9 cellular contexts compared by ENCODE assay signal in genomic region chr18:58682429-58683069, GRCh38. TPM values are rescaled to one million over a fixed set of nuclear protein-coding genes. Genes with fewer than 3 reads are reported as not detected.
DNase-seq lines count a peak whose midpoint lies in the region; ATAC-seq lines count a peak whose summit lies in the region.
"Had no signal": no experiment of that assay in that cellular context is flagged by ENCODE, and none has a peak within 500 bp of the region (broad histone marks: within the 10 kb centered on the region; RNA-seq: fewer than 3 reads in every experiment).

No MANE protein-coding gene starts in this region.

- H3K4me3 Mint-ChIP-seq in activated naive CD8-positive, alpha-beta T cell = no peak overlapping the region
- no peak overlapping the region for H3K4me3 Mint-ChIP-seq in activated naive CD8-positive, alpha-beta T cell treated with anti-CD3 and anti-CD28 coated beads, Interleukin-2, amount 50 U/mL, for 24 hours

- H3K9ac ChIP-seq in adipocyte (ENCODE audit: low read length) (no peak overlapping the region), iPS-15b (ENCODE audit: low read depth, low read length) (peak overlapping the region; percentile 49)
- H3K9ac ChIP-seq: KMS-11 had no signal

- peaks cover 68% of the 10 kb centered on the region for H3K4me1 Mint-ChIP-seq in activated naive CD8-positive, alpha-beta T cell (ENCODE audit: low read depth)
- peaks cover 57% of the 10 kb centered on the region for H3K4me1 Mint-ChIP-seq in activated naive CD8-positive, alpha-beta T cell treated with anti-CD3 and anti-CD28 coated beads, Interleukin-2, amount 50 U/mL, for 24 hours

- peaks cover 24% of the 10 kb centered on the region for H3K36me3 ChIP-seq in adipocyte (ENCODE audit: control insufficient read depth, insufficient read depth, low read length, severe bottlenecking)
- no peaks in the 10 kb centered on the region for H3K36me3 ChIP-seq in iPS-15b (ENCODE audit: control insufficient read depth, insufficient read depth, low read length)

- H3K27ac Mint-ChIP-seq in activated naive CD8-positive, alpha-beta T cell = peak overlapping the region; percentile 70
- no peak overlapping the region for H3K27ac Mint-ChIP-seq in activated naive CD8-positive, alpha-beta T cell treated with anti-CD3 and anti-CD28 coated beads, Interleukin-2, amount 50 U/mL, for 24 hours

- H3K4me1 ChIP-seq in adipocyte (ENCODE audit: control insufficient read depth, insufficient read depth, low read length) = peaks cover 5% of the 10 kb centered on the region
- H3K4me1 ChIP-seq in iPS-15b (ENCODE audit: control insufficient read depth, insufficient read depth, low read length) = no peaks in the 10 kb centered on the region

- peaks cover 13% of the 10 kb centered on the region for H3K36me3 Mint-ChIP-seq in activated naive CD8-positive, alpha-beta T cell
- peaks cover 48% of the 10 kb centered on the region for H3K36me3 Mint-ChIP-seq in activated naive CD8-positive, alpha-beta T cell treated with anti-CD3 and anti-CD28 coated beads, Interleukin-2, amount 50 U/mL, for 24 hours (ENCODE audit: low read depth)

- no peak for DNase-seq in activated naive CD8-positive, alpha-beta T cell treated with anti-CD3 and anti-CD28 coated beads, Interleukin-2, amount 50 U/mL, for 24 hours
- DNase-seq in adipocyte (ENCODE audit: low read depth) (peak; percentile 74), ureter (ENCODE audit: low spot score) (peak; percentile 71), AML-193 (lab: John Stamatoyannopoulos, UW) (no peak), SW480 (ENCODE audit: low spot score) (no peak)

- no peaks in the 10 kb centered on the region for H3K27me3 Mint-ChIP-seq in activated naive CD8-positive, alpha-beta T cell
- no peaks in the 10 kb centered on the region for H3K27me3 Mint-ChIP-seq in activated naive CD8-positive, alpha-beta T cell treated with anti-CD3 and anti-CD28 coated beads, Interleukin-2, amount 50 U/mL, for 24 hours

- H3K9me3 ChIP-seq in adipocyte (ENCODE audit: control insufficient read depth, low read length) (no peaks in the 10 kb centered on the region), iPS-15b (ENCODE audit: control insufficient read depth, insufficient read depth, low read length) (no peaks in the 10 kb centered on the region)

- no peaks in the 10 kb centered on the region for H3K9me3 Mint-ChIP-seq in activated naive CD8-positive, alpha-beta T cell (ENCODE audit: low read depth)
- no peaks in the 10 kb centered on the region for H3K9me3 Mint-ChIP-seq in activated naive CD8-positive, alpha-beta T cell treated with anti-CD3 and anti-CD28 coated beads, Interleukin-2, amount 50 U/mL, for 24 hours

- H3K27me3 ChIP-seq in adipocyte (replicated peaks; ENCODE audit: control insufficient read depth, insufficient read depth, low read length) (no peaks in the 10 kb centered on the region), iPS-15b (ENCODE audit: control insufficient read depth, insufficient read depth, low read length) (no peaks in the 10 kb centered on the region)

- H3K4me3 ChIP-seq in adipocyte (ENCODE audit: low read length) (no peak overlapping the region), iPS-15b (ENCODE audit: low read depth, low read length) (no peak overlapping the region)

- no peak for ATAC-seq in activated naive CD8-positive, alpha-beta T cell treated with anti-CD3 and anti-CD28 coated beads, Interleukin-2, amount 50 U/mL, for 24 hours
- ATAC-seq in GM19324 (IDR thresholded peaks at IDR 0.05; ENCODE audit: low FRiP score, unreplicated experiment) = no peak

RNA-seq across cellular contexts. Expression of gene MALT1, which starts 11.3 kb away (rescaled TPM):
- total RNA-seq in ureter = 27.5 TPM

RNA-seq across cellular contexts. Expression of gene ALPK2, which starts 53.7 kb away (rescaled TPM):
- 0.16 TPM for total RNA-seq in ureter

Comparison
In these comparisons a context has a peak if more than half of its experiments do, and no peak if none do; other contexts are left out.
1. DNase-seq: peak in adipocyte (single experiment) and ureter (single experiment); none in activated naive CD8-positive, alpha-beta T cell treated with anti-CD3 and anti-CD28 coated beads, Interleukin-2, amount 50 U/mL, for 24 hours (single experiment), AML-193 (0 of 2) and SW480 (single experiment).